ENCODE assay signal across 1 cellular context in genomic region chr4:99080869-99081268, GRCh38.
TF ChIP-seq lines count a peak whose summit lies in the region.

No MANE protein-coding gene starts in this region.

TF ChIP-seq in HepG2, 621 proteins besides CTCF, POLR2A, EP300 and RAD21:
- 0 out of 2 replicates have a peak, but pooled peaks have one; percentile 43 for TF ChIP-seq RBFOX2 (IDR thresholded peaks at IDR 0.05; ENCODE audit: low read depth, low read length)
